In genomic region chr17:69067274-69068047, GRCh38 we compare ENCODE assay signal across 19 cellular contexts. TPM values are rescaled to one million over a fixed set of nuclear protein-coding genes. Genes with fewer than 3 reads are reported as not detected.
A peak's percentile ranks its signal among the peaks of the same experiment; 100 is the strongest.
DNase-seq lines count a peak whose midpoint lies in the region; FAIRE-seq and TF ChIP-seq lines count a peak whose summit lies in the region.
"Had no signal": no experiment of that assay in that cellular context is flagged by ENCODE, and none has a peak within 500 bp of the region (broad histone marks: within the 10 kb centered on the region; RNA-seq: fewer than 3 reads in every experiment).

No MANE protein-coding gene starts in this region.

- peak; percentile 77 for TF ChIP-seq CTCF in OCI-LY7 (conservative IDR thresholded peaks at IDR 0.05; ENCODE audit: low read length)
- peak; percentile 38 for TF ChIP-seq CTCF in endodermal cell (conservative IDR thresholded peaks at IDR 0.05)

- no peaks in the 10 kb centered on the region for H3K79me2 ChIP-seq in OCI-LY7 (ENCODE audit: insufficient read depth, low read depth, low read length)

- peaks cover 5% of the 10 kb centered on the region for H3K27me3 ChIP-seq in endodermal cell (ENCODE audit: control insufficient read depth, insufficient read depth, low read length, poor library complexity, severe bottlenecking)
- H3K27me3 ChIP-seq: ascending aorta, transverse colon had no signal

- no peak overlapping the region for H3K27ac ChIP-seq in OCI-LY7 (ENCODE audit: low read depth, low read length, poor library complexity, severe bottlenecking)
- no peak overlapping the region for H3K27ac ChIP-seq in endodermal cell (ENCODE audit: low read depth, low read length)
- H3K27ac ChIP-seq: ascending aorta, transverse colon had no signal

- intact Hi-C loops in OCI-LY7 (cut with micrococcal nuclease; ENCODE audit: unreplicated experiment), result loop anchor here (5.0 to 10.0 kb wide), 2 partner anchors 170 to 293 kb away; no protein-coding TSS in a partner anchor

- H4K20me1 ChIP-seq in OCI-LY7 (ENCODE audit: insufficient read depth, low read length), result no peaks in the 10 kb centered on the region

- H3K4me2 ChIP-seq in OCI-LY7 (ENCODE audit: low read length), result no peak overlapping the region

- H3K9me3 Mint-ChIP-seq in endodermal cell, result no peaks in the 10 kb centered on the region

- H3K27me3 Mint-ChIP-seq in endodermal cell (ENCODE audit: insufficient read depth), result peaks cover 2% of the 10 kb centered on the region

- no peaks in the 10 kb centered on the region for H3K36me3 Mint-ChIP-seq in endodermal cell (ENCODE audit: low read depth)

- H3K4me1 ChIP-seq in OCI-LY7 (ENCODE audit: insufficient read depth, low read length, poor library complexity, severe bottlenecking) (peaks cover 18% of the 10 kb centered on the region), endodermal cell (ENCODE audit: control insufficient read depth, insufficient read depth, low read length) (no peaks in the 10 kb centered on the region)
- H3K4me1 ChIP-seq: ascending aorta had no signal

- H3K4me3 Mint-ChIP-seq in endodermal cell, result no peak overlapping the region

- CTCF ChIA-PET in OCI-LY7 (lab: Charles Lee; ENCODE audit: unreplicated experiment), result no interaction called here

- no peaks in the 10 kb centered on the region for H3K9me2 ChIP-seq in OCI-LY7 (ENCODE audit: insufficient read depth, low read length)

- no peak for FAIRE-seq in H54 (lab: Jason Lieb, UNC)

- H3K36me3 ChIP-seq in OCI-LY7 (ENCODE audit: insufficient read depth, low read length), result no peaks in the 10 kb centered on the region
- no peaks in the 10 kb centered on the region for H3K36me3 ChIP-seq in endodermal cell (ENCODE audit: control insufficient read depth, insufficient read depth, low read length)
- H3K36me3 ChIP-seq: ascending aorta, transverse colon had no signal

- no peak for TF ChIP-seq POLR2A in H54 (IDR thresholded peaks at IDR 0.05; ENCODE audit: low read depth, low read length)

- no TSS peak for BruUV-seq in OCI-LY7 (replicated peaks; lab: Mats Ljungman, UMichigan)

- H3K27ac Mint-ChIP-seq in endodermal cell, result no peak overlapping the region

- 91 to 98% methylated on average over 4 of the region's 4 CpGs for WGBS in endodermal cell (ENCODE audit: insufficient coverage in 1 of 2, insufficient read length in 1 of 2), 2 experiments

- peaks cover 13% of the 10 kb centered on the region for H3K4me1 Mint-ChIP-seq in endodermal cell

- H3K4me3 ChIP-seq in OCI-LY7 (ENCODE audit: low read depth, low read length, poor library complexity, severe bottlenecking) (no peak overlapping the region), endodermal cell (ENCODE audit: low read length) (no peak overlapping the region)
- H3K4me3 ChIP-seq: ascending aorta, transverse colon had no signal

- no peak overlapping the region for H3K9ac ChIP-seq in endodermal cell (ENCODE audit: extremely low read depth, low read length, poor library complexity, severe bottlenecking)

- H2AFZ ChIP-seq in OCI-LY7 (ENCODE audit: low read length), result peak overlapping the region; percentile 9; the same call in 1 of the 2 replicates

- POLR2A ChIA-PET in OCI-LY7 (lab: Charles Lee), result interaction anchor here (0.7 to 1.0 kb wide), 3 partner anchors 21 to 300 kb away, joined by 3 to 4 read pairs (median 3); no protein-coding TSS in a partner anchor

- H3K9me3 ChIP-seq in OCI-LY7 (ENCODE audit: low read length), result no peaks in the 10 kb centered on the region
- H3K9me3 ChIP-seq in endodermal cell (ENCODE audit: control insufficient read depth, low read length), result no peaks in the 10 kb centered on the region
- H3K9me3 ChIP-seq: ascending aorta, transverse colon had no signal

- peak; percentile 18 for DNase-seq in DMS53 (lab: John Stamatoyannopoulos, UW)
- DNase-seq in DMS53 treated with DMSO at 0.1 percent for 48 hours (lab: John Stamatoyannopoulos, UW; ENCODE audit: unreplicated experiment), result no peak
- DNase-seq in OCI-LY7 (ENCODE audit: low spot score), result peak; percentile 52
- DNase-seq in endodermal cell, result peak; percentile 64
- peak; percentile 7 for DNase-seq in renal cortical epithelial cell (ENCODE audit: low read depth)
- no peak for DNase-seq in H54 (ENCODE audit: insufficient read length, low spot score)
- DNase-seq in NCI-H1092 (lab: John Stamatoyannopoulos, UW), result no peak
- no peak for DNase-seq in NCI-H1105 treated with DMSO at 0.1 percent for 48 hours (lab: John Stamatoyannopoulos, UW)
- DNase-seq: 8988T; activated CD8-positive, alpha-beta memory T cell treated with anti-CD3 and anti-CD28 coated beads for 24 hours; activated effector memory CD4-positive, alpha-beta T cell treated with anti-CD3 and anti-CD28 coated beads, Interleukin-2, amount 50 U/mL, for 16 hours; H7; NCI-H187 treated with DMSO at 0.1 percent for 48 hours; NCI-H526; right cardiac atrium; SHP77 treated with DMSO at 0.1 percent for 48 hours; stimulated activated CD4-positive, alpha-beta T cell treated with anti-CD3 and anti-CD28 coated beads, Interleukin-4, amount 100 ng/mL, for 4 hours; transverse colon had no signal

RNA-seq across cellular contexts. Expression of gene ABCA9, which starts 6.7 kb away (rescaled TPM):
- total RNA-seq in OCI-LY7 (2014; rRNA removed; shearing (Covaris generic)), result 0.47 and 0.88 TPM in 2 replicates
- total RNA-seq in OCI-LY7 (2022) (0.06 TPM in 1 of 2 replicates, not detected in the other), endodermal cell (not detected), renal cortical epithelial cell (0.20 TPM in 1 of 2 replicates, not detected in the other)
- polyA plus RNA-seq in endodermal cell (2013, experiment 1 of 2), result 0.07 TPM
- polyA plus RNA-seq in endodermal cell (2013, experiment 2 of 2), result 0.33 TPM
- total RNA-seq: H7 had no signal

Comparison
In these comparisons a context has a peak if more than half of its experiments do, and no peak if none do; other contexts are left out.
1. DNase-seq: peak in DMS53 (single experiment), OCI-LY7 (single experiment), endodermal cell (single experiment) and renal cortical epithelial cell (single experiment); none in DMS53 treated with DMSO at 0.1 percent for 48 hours (single experiment), H54 (single experiment), NCI-H1092 (single experiment) and NCI-H1105 treated with DMSO at 0.1 percent for 48 hours (single experiment).